In the genomic region with DNA sequence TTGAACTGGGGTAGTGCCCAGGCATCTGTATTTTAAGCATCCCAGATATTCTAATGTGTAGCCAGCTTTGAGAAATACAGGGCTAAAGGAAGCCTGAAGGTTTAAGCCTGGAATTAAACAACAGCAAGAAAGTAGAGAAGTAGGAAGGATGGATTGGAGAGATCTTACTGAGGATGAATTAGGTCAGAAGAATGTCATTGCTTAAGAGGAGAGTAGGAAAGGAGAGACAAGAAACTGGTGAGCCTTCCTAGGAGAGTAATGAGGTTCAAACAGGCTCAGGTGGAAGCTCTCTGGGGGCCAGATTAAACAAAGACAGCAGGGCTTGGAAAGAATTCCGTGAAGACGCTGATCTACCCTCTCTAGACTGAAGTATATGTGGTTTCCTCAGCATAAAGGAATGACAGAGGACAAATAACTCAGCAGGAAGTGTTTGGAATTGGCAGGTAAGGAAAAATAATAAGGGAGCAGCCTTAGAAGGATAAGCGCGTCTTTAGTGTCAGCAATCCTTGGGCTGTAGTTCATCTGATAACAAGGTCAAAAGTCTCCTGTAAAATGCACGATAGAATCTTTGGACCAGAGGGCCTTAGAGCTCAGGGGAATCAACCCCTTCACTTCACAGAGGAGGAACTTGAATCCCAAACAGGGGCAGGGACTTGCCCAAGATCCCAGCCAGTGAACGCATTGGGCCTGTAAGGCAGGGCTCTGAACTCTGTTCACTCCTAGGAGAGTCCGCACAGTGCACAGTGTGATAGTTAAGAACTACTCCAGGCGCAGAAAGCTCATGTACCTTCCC, we compare ENCODE assay signal across 17 cellular contexts.
DNase-seq lines count a peak whose midpoint lies in the region; ATAC-seq and TF ChIP-seq lines count a peak whose summit lies in the region.
"Had no signal": no experiment of that assay in that cellular context is flagged by ENCODE, and none has a peak within 500 bp of the region (broad histone marks: within the 10 kb centered on the region; RNA-seq: fewer than 3 reads in every experiment).

No MANE protein-coding gene starts in this region.

- H3K4me3 ChIP-seq in smooth muscle cell: no peak overlapping the region
- H3K4me3 ChIP-seq: BLaER1 treated with 17β-estradiol and CSF1 and Interleukin-3, amounts not matched to agents 10 nM and 100 nM had no signal

- peak overlapping the region; percentile 55 for H2AFZ ChIP-seq in smooth muscle cell (ENCODE audit: low read depth)

- H3K79me2 ChIP-seq in smooth muscle cell (ENCODE audit: low read depth): no peaks in the 10 kb centered on the region

- TF ChIP-seq CTCF in smooth muscle cell (IDR thresholded peaks at IDR 0.05; ENCODE audit: borderline replicate concordance, insufficient read depth, poor library complexity, severe bottlenecking): no peak

- no peak overlapping the region for H3K27ac ChIP-seq in smooth muscle cell (ENCODE audit: low read depth)
- H3K27ac ChIP-seq: 22Rv1; BLaER1 treated with 17β-estradiol and CSF1 and Interleukin-3, amounts not matched to agents 10 nM and 100 nM had no signal

- no peaks in the 10 kb centered on the region for H3F3A ChIP-seq in smooth muscle cell (ENCODE audit: low read depth)

- H3K36me3 ChIP-seq in smooth muscle cell (ENCODE audit: low read depth): no peaks in the 10 kb centered on the region
- H3K36me3 ChIP-seq: BLaER1 treated with 17β-estradiol and CSF1 and Interleukin-3, amounts not matched to agents 10 nM and 100 nM had no signal

- 70% methylated on average over 8 of the region's 8 CpGs for WGBS in smooth muscle cell (ENCODE audit: low lambda C conversion rate)

- H3K9ac ChIP-seq in smooth muscle cell (ENCODE audit: low read depth): no peak overlapping the region
- H3K9ac ChIP-seq: BLaER1 treated with 17β-estradiol and CSF1 and Interleukin-3, amounts not matched to agents 10 nM and 100 nM had no signal

- ATAC-seq in GM21717 (IDR thresholded peaks at IDR 0.05; ENCODE audit: unreplicated experiment): no peak
- ATAC-seq: HepG2 had no signal

- H3K9me3 ChIP-seq in smooth muscle cell (replicated peaks; ENCODE audit: low read depth): no peaks in the 10 kb centered on the region
- H3K9me3 ChIP-seq: BLaER1 treated with 17β-estradiol and CSF1 and Interleukin-3, amounts not matched to agents 10 nM and 100 nM had no signal

- DNase-seq in NCI-H146 (lab: John Stamatoyannopoulos, UW) (peak; percentile 29), NCI-H146 treated with DMSO at 0.1 percent for 48 hours (lab: John Stamatoyannopoulos, UW; ENCODE audit: unreplicated experiment) (no peak), SK-N-DZ (ENCODE audit: low spot score) (peak; percentile 7), islet precursor cell (peak; percentile 75), smooth muscle cell (lab: John Stamatoyannopoulos, UW; ENCODE audit: unreplicated experiment) (no peak), HuH-7 (ENCODE audit: low spot score) (no peak), cerebellar cortex (ENCODE audit: low spot score) (no peak)
- DNase-seq: DMS79, H9, Karpas-422, NCI-H1417 treated with DMSO at 0.1 percent for 48 hours, NCI-H2081, NCI-H510A treated with DMSO at 0.1 percent for 48 hours had no signal

- no peaks in the 10 kb centered on the region for H3K27me3 ChIP-seq in smooth muscle cell (ENCODE audit: low read depth)
- H3K27me3 ChIP-seq: BLaER1 treated with 17β-estradiol and CSF1 and Interleukin-3, amounts not matched to agents 10 nM and 100 nM had no signal

- no peaks in the 10 kb centered on the region for H4K20me1 ChIP-seq in smooth muscle cell (ENCODE audit: low read depth)
- H4K20me1 ChIP-seq: BLaER1 treated with 17β-estradiol and CSF1 and Interleukin-3, amounts not matched to agents 10 nM and 100 nM had no signal

- H3K4me2 ChIP-seq in smooth muscle cell: no peak overlapping the region
- H3K4me2 ChIP-seq: BLaER1 treated with 17β-estradiol and CSF1 and Interleukin-3, amounts not matched to agents 10 nM and 100 nM had no signal

- H3K4me1 ChIP-seq in smooth muscle cell (ENCODE audit: low read depth): peaks cover 3% of the 10 kb centered on the region

Comparison
In these comparisons a context has a peak if more than half of its experiments do, and no peak if none do; other contexts are left out.
1. DNase-seq: peak in NCI-H146 (single experiment), SK-N-DZ (single experiment) and islet precursor cell (single experiment); none in NCI-H146 treated with DMSO at 0.1 percent for 48 hours (single experiment), smooth muscle cell (single experiment), HuH-7 (single experiment) and cerebellar cortex (single experiment).